8 cellular contexts compared by ENCODE assay signal in genomic region chr17:73309727-73310555, GRCh38. TPM values are rescaled to one million over a fixed set of nuclear protein-coding genes. Genes with fewer than 3 reads are reported as not detected.
DNase-seq lines count a peak whose midpoint lies in the region; ATAC-seq and TF ChIP-seq lines count a peak whose summit lies in the region.

No MANE protein-coding gene starts in this region.

- no peak overlapping the region for H3K27ac ChIP-seq in MM.1S (ENCODE audit: low read length)
- peak overlapping the region; percentile 84 for H3K27ac ChIP-seq in mesendoderm (ENCODE audit: low read depth, low read length)
- H3K27ac ChIP-seq in vagina, result peak overlapping the region; percentile 100

- no peak overlapping the region for H2BK15ac ChIP-seq in mesendoderm (replicated peaks; ENCODE audit: low read depth)

- H4K5ac ChIP-seq in mesendoderm (ENCODE audit: low read length), result no peak overlapping the region

- peak overlapping the region; percentile 88 for H3K4me3 ChIP-seq in MM.1S (ENCODE audit: low read length)
- H3K4me3 ChIP-seq in cardiac fibroblast (replicated peaks in 1 of 2; ENCODE audit: low read depth in 2 of 2, low read length in 2 of 2), result peak overlapping the region; percentile 99
- H3K4me3 ChIP-seq in mesendoderm (ENCODE audit: low read length), result peak overlapping the region; percentile 93
- peak overlapping the region; percentile 98 to 99 for H3K4me3 ChIP-seq in vagina

- H3K4me1 Mint-ChIP-seq in CD14-positive monocyte, result peaks cover 52% of the 10 kb centered on the region

- TF ChIP-seq CTCF in CD14-positive monocyte (IDR thresholded peaks at IDR 0.05) (no peak), MM.1S (IDR thresholded peaks at IDR 0.05; ENCODE audit: low read length) (no peak), cardiac fibroblast (IDR thresholded peaks at IDR 0.05; ENCODE audit: low read depth, low read length) (no peak), vagina (IDR thresholded peaks at IDR 0.05) (no peak)

- peak overlapping the region; percentile 82 to 94 (median 88) for H3K27ac Mint-ChIP-seq in CD14-positive monocyte

- peaks cover 4% of the 10 kb centered on the region; the same call in 1 of the 2 replicates for H3K4me1 ChIP-seq in MM.1S (ENCODE audit: low read length)
- H3K4me1 ChIP-seq in mesendoderm (ENCODE audit: control insufficient read depth, low read depth, low read length), result peaks cover 23% of the 10 kb centered on the region
- peaks cover 59% of the 10 kb centered on the region for H3K4me1 ChIP-seq in vagina

- peak overlapping the region; percentile 98 for H3K56ac ChIP-seq in mesendoderm (ENCODE audit: low read length)

- no peak for DNase-seq in CD14-positive monocyte (ENCODE audit: low spot score)
- no peak for DNase-seq in MM.1S
- DNase-seq in cardiac fibroblast (ENCODE audit: low read depth in 2 of 2), result peak in 1 of 2 donors; percentile 45
- DNase-seq in mesendoderm, result no peak
- no peak for DNase-seq in vagina (ENCODE audit: extremely low spot score in 2 of 2)
- no peak for DNase-seq in superior temporal gyrus (ENCODE audit: extremely low spot score)

- peak overlapping the region; percentile 48 for H3K23ac ChIP-seq in mesendoderm (ENCODE audit: low read length)

- H3K4me2 ChIP-seq in MM.1S (ENCODE audit: low read depth, low read length) (peak overlapping the region; percentile 85), mesendoderm (ENCODE audit: low read length) (peak overlapping the region; percentile 53)

- no peak overlapping the region for H4K8ac ChIP-seq in mesendoderm (ENCODE audit: low read depth, low read length)

- H3F3A ChIP-seq in MM.1S (ENCODE audit: insufficient read depth, low read length), result peaks cover 5% of the 10 kb centered on the region; the same call in 1 of the 2 replicates

- H2AFZ ChIP-seq in MM.1S (ENCODE audit: low read length), result peak overlapping the region; percentile 94

- no peaks in the 10 kb centered on the region for H3K9me3 Mint-ChIP-seq in CD14-positive monocyte

- WGBS in mesendoderm (ENCODE audit: extremely low coverage, insufficient coverage, low lambda C conversion rate), result no CpG with 5 or more reads among the region's 19 CpGs

- H3K36me3 ChIP-seq in MM.1S (replicated peaks; ENCODE audit: insufficient read depth, low read length), result no peaks in the 10 kb centered on the region
- no peaks in the 10 kb centered on the region for H3K36me3 ChIP-seq in mesendoderm (ENCODE audit: control insufficient read depth, insufficient read depth, low read length)
- no peaks in the 10 kb centered on the region for H3K36me3 ChIP-seq in vagina

- H2AK5ac ChIP-seq in mesendoderm (ENCODE audit: low read length), result no peak overlapping the region

- no peaks in the 10 kb centered on the region for H3K9me2 ChIP-seq in MM.1S (replicated peaks; ENCODE audit: insufficient read depth, low read length)

- no peaks in the 10 kb centered on the region for H4K20me1 ChIP-seq in MM.1S (ENCODE audit: insufficient read depth, low read length)

- peak overlapping the region; percentile 55; the same call in 1 of the 2 replicates for H3K9ac ChIP-seq in MM.1S (ENCODE audit: low read length)
- peak overlapping the region; percentile 97 for H3K9ac ChIP-seq in mesendoderm (ENCODE audit: low read length)

- ATAC-seq in GM21381 (IDR thresholded peaks at IDR 0.05; ENCODE audit: unreplicated experiment), result no peak
- no peak for ATAC-seq in GM19452 (IDR thresholded peaks at IDR 0.05; ENCODE audit: unreplicated experiment)

- TF ChIP-seq POLR2A in vagina (IDR thresholded peaks at IDR 0.05), result no peak

- H3K79me1 ChIP-seq in mesendoderm (ENCODE audit: low read length), result peaks cover 21% of the 10 kb centered on the region

- peaks cover 0 to 3% (median 0%) of the 10 kb centered on the region in 3 donors for H3K27me3 Mint-ChIP-seq in CD14-positive monocyte (ENCODE audit: low read depth in 3 of 3)

- H2BK120ac ChIP-seq in mesendoderm (ENCODE audit: low read depth, low read length), result no peak overlapping the region

- intact Hi-C loops in CD14-positive monocyte (cut with micrococcal nuclease), result loop anchor here in 1 of 2 donors (5.0 kb wide), 1 partner anchor 57 kb away; no protein-coding TSS in a partner anchor
- intact Hi-C loops in vagina (cut with DNase I), result loop anchor here (2.0 to 10.0 kb wide), 2 partner anchors 29 to 115 kb away; partner anchors contain the start of gene COG1

- H3K9me3 ChIP-seq in MM.1S (replicated peaks; ENCODE audit: insufficient read depth, low read length) (no peaks in the 10 kb centered on the region), vagina (no peaks in the 10 kb centered on the region)

- peaks cover 0 to 3% of the 10 kb centered on the region in 2 donors for H3K36me3 Mint-ChIP-seq in CD14-positive monocyte

- H3K79me2 ChIP-seq in MM.1S (ENCODE audit: low read length), result peaks cover 9% of the 10 kb centered on the region
- peaks cover 34% of the 10 kb centered on the region for H3K79me2 ChIP-seq in mesendoderm (ENCODE audit: control insufficient read depth, insufficient read depth, low read length)

- H2BK5ac ChIP-seq in mesendoderm (ENCODE audit: low read length), result peak overlapping the region; percentile 20

- H3K4ac ChIP-seq in mesendoderm (ENCODE audit: low read depth, low read length), result peak overlapping the region; percentile 9

- H3K18ac ChIP-seq in mesendoderm (ENCODE audit: low read length), result peak overlapping the region; percentile 88

- H3K27me3 ChIP-seq in MM.1S (replicated peaks; ENCODE audit: insufficient read depth, low read length) (0 out of 2 replicates have a peak, but pooled peaks cover 6% of the 10 kb centered on the region), mesendoderm (ENCODE audit: insufficient read depth, low read length, poor library complexity) (no peaks in the 10 kb centered on the region), vagina (no peaks in the 10 kb centered on the region)

- peak overlapping the region; percentile 89 to 91 for H3K4me3 Mint-ChIP-seq in CD14-positive monocyte

RNA-seq across cellular contexts. Expression of gene CDC42EP4, which starts 1.9 kb away (rescaled TPM):
- polyA plus RNA-seq in CD14-positive monocyte, result 1 to 10 TPM; 6.4 to 6.6 TPM
- polyA plus RNA-seq in mesendoderm (2013, experiment 1 of 2), result 5.7 TPM
- 5.1 TPM for polyA plus RNA-seq in mesendoderm (2013, experiment 2 of 2)
- total RNA-seq in vagina, result 73.7 TPM

RNA-seq across cellular contexts. Expression of gene CPSF4L, which starts 48.3 kb away (rescaled TPM):
- not detected for polyA plus RNA-seq in CD14-positive monocyte
- polyA plus RNA-seq in mesendoderm (2013, experiment 1 of 2), result 0.06 TPM
- not detected for polyA plus RNA-seq in mesendoderm (2013, experiment 2 of 2)
- total RNA-seq in vagina, result not detected
